ENCODE assay signal across 1 cellular context in genomic region chr2:162197095-162197825, GRCh38.
A peak's percentile ranks its signal among the peaks of the same experiment; 100 is the strongest.
TF ChIP-seq lines count a peak whose summit lies in the region.

No MANE protein-coding gene starts in this region.

TF ChIP-seq in H1, 55 proteins besides CTCF, POLR2A, EP300 and RAD21:
- TF ChIP-seq TCF12 (IDR thresholded peaks at IDR 0.05; ENCODE audit: low read depth, low read length) = 0 out of 2 replicates have a peak, but pooled peaks have one; percentile 3
- TF ChIP-seq CHD7 (IDR thresholded peaks at IDR 0.05; ENCODE audit: insufficient replicate concordance, low read length) = no peak
